Comparison of ENCODE assay signal across 8 cellular contexts in the genomic region with DNA sequence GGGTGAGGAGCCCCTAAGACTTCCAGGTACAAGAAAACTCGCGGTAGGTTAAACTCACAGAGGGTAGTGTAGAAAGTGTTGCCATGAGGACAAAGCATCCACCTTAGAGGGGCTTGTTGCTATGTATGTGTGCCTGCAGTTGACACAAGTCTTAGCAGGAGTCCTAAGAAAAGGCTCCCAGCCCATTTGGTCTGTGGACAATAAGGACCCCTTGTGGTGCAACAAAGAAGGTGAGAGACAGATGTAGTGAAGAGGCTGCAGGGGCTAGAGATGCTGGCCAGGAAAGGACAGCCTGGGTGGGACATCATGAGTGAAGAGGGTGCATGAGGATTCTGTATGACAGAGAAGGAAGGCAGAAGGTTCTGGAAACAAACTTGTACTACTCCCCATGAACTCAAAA. TPM values are rescaled to one million over a fixed set of nuclear protein-coding genes. Genes with fewer than 3 reads are reported as not detected.
A peak's percentile ranks its signal among the peaks of the same experiment; 100 is the strongest.
DNase-seq lines count a peak whose midpoint lies in the region; ATAC-seq, FAIRE-seq and TF ChIP-seq lines count a peak whose summit lies in the region.

No MANE protein-coding gene starts in this region.

- H4K20me1 ChIP-seq in MM.1S (ENCODE audit: insufficient read depth, low read length): no peaks in the 10 kb centered on the region

- H3K79me2 ChIP-seq in MM.1S (ENCODE audit: low read length): no peaks in the 10 kb centered on the region

- no peaks in the 10 kb centered on the region for H3K9me2 ChIP-seq in MM.1S (replicated peaks; ENCODE audit: insufficient read depth, low read length)

- H3K27ac ChIP-seq in MM.1S (ENCODE audit: low read length): no peak overlapping the region
- H3K27ac ChIP-seq in uterus: no peak overlapping the region
- H3K27ac ChIP-seq in thyroid gland: no peak overlapping the region

- no peak for ATAC-seq in GM18511 (IDR thresholded peaks at IDR 0.05; ENCODE audit: unreplicated experiment)

- H3K4me1 Mint-ChIP-seq in activated T-helper 2 cell treated with anti-CD3 and anti-CD28 coated beads, Interferon-gamma antibody, Interleukin-2, Interleukin-4, amounts not matched to agents 10 μg/mL and 5 μg/mL and 100 μg/mL, durations not matched to agents 14 hours and 24 hours and 36 hours (ENCODE audit: low read depth): peaks cover 48% of the 10 kb centered on the region

- H3K4me1 ChIP-seq in MM.1S (ENCODE audit: low read length) (peaks cover 41% of the 10 kb centered on the region), uterus (no peaks in the 10 kb centered on the region), thyroid gland (no peaks in the 10 kb centered on the region)

- no peaks in the 10 kb centered on the region for H3K36me3 ChIP-seq in MM.1S (replicated peaks; ENCODE audit: insufficient read depth, low read length)
- H3K36me3 ChIP-seq in uterus: no peaks in the 10 kb centered on the region
- no peaks in the 10 kb centered on the region for H3K36me3 ChIP-seq in thyroid gland

- H3K36me3 Mint-ChIP-seq in activated T-helper 2 cell treated with anti-CD3 and anti-CD28 coated beads, Interferon-gamma antibody, Interleukin-2, Interleukin-4, amounts not matched to agents 10 μg/mL and 5 μg/mL and 100 μg/mL, durations not matched to agents 14 hours and 24 hours and 36 hours (ENCODE audit: low read depth): peaks cover 16% of the 10 kb centered on the region

- no peak overlapping the region for H3K27ac Mint-ChIP-seq in activated T-helper 2 cell treated with anti-CD3 and anti-CD28 coated beads, Interferon-gamma antibody, Interleukin-2, Interleukin-4, amounts not matched to agents 10 μg/mL and 5 μg/mL and 100 μg/mL, durations not matched to agents 14 hours and 24 hours and 36 hours

- H2AFZ ChIP-seq in MM.1S (ENCODE audit: low read length): no peak overlapping the region

- H3K4me2 ChIP-seq in MM.1S (ENCODE audit: low read depth, low read length): no peak overlapping the region

- DNase-seq in AML-193 (lab: John Stamatoyannopoulos, UW) (peak; percentile 52 to 58), GM18507 (ENCODE audit: extremely low spot score, insufficient read length, low read depth) (no peak), MM.1S (peak; percentile 82), iPS-NIHi11 (ENCODE audit: low spot score) (peak; percentile 45), uterus (no peak), thyroid gland (no peak)
- DNase-seq in activated T-helper 2 cell treated with anti-CD3 and anti-CD28 coated beads, Interferon-gamma antibody, Interleukin-2, Interleukin-4, amounts not matched to agents 10 μg/mL and 5 μg/mL and 100 μg/mL, durations not matched to agents 14 hours and 24 hours and 36 hours (ENCODE audit: low spot score): peak; percentile 47

- no peak overlapping the region for H3K4me3 Mint-ChIP-seq in activated T-helper 2 cell treated with anti-CD3 and anti-CD28 coated beads, Interferon-gamma antibody, Interleukin-2, Interleukin-4, amounts not matched to agents 10 μg/mL and 5 μg/mL and 100 μg/mL, durations not matched to agents 14 hours and 24 hours and 36 hours (ENCODE audit: low read depth)

- TF ChIP-seq CTCF in MM.1S (IDR thresholded peaks at IDR 0.05; ENCODE audit: low read length) (peak; percentile 88), uterus (IDR thresholded peaks at IDR 0.05) (peak in 3 of 4 experiments; percentile 16 to 36 (median 26)), thyroid gland (IDR thresholded peaks at IDR 0.05) (peak in 1 of 6 experiments; percentile 9)

- H3K27me3 ChIP-seq in MM.1S (replicated peaks; ENCODE audit: insufficient read depth, low read length): no peaks in the 10 kb centered on the region
- H3K27me3 ChIP-seq in uterus: no peaks in the 10 kb centered on the region
- H3K27me3 ChIP-seq in thyroid gland: no peaks in the 10 kb centered on the region

- peak; percentile 76 for FAIRE-seq in GM18507 (lab: Jason Lieb, UNC)

- H3F3A ChIP-seq in MM.1S (ENCODE audit: insufficient read depth, low read length): peaks cover 3% of the 10 kb centered on the region

- H3K9me3 ChIP-seq in MM.1S (replicated peaks; ENCODE audit: insufficient read depth, low read length): no peaks in the 10 kb centered on the region
- H3K9me3 ChIP-seq in uterus: peaks cover 0 to 6% of the 10 kb centered on the region in 2 donors
- no peaks in the 10 kb centered on the region for H3K9me3 ChIP-seq in thyroid gland

- H3K27me3 Mint-ChIP-seq in activated T-helper 2 cell treated with anti-CD3 and anti-CD28 coated beads, Interferon-gamma antibody, Interleukin-2, Interleukin-4, amounts not matched to agents 10 μg/mL and 5 μg/mL and 100 μg/mL, durations not matched to agents 14 hours and 24 hours and 36 hours (ENCODE audit: low read depth): peaks cover 3% of the 10 kb centered on the region

- WGBS in thyroid gland, 2 donors: 61% methylated on average over 2 of the region's 2 CpGs

- TF ChIP-seq POLR2A in uterus (IDR thresholded peaks at IDR 0.05) (no peak), thyroid gland (IDR thresholded peaks at IDR 0.05) (no peak)

- H3K9me3 Mint-ChIP-seq in activated T-helper 2 cell treated with anti-CD3 and anti-CD28 coated beads, Interferon-gamma antibody, Interleukin-2, Interleukin-4, amounts not matched to agents 10 μg/mL and 5 μg/mL and 100 μg/mL, durations not matched to agents 14 hours and 24 hours and 36 hours: peaks cover 25% of the 10 kb centered on the region

- H3K9ac ChIP-seq in MM.1S (ENCODE audit: low read length): no peak overlapping the region

- intact Hi-C loops in activated T-helper 2 cell treated with anti-CD3 and anti-CD28 coated beads, Interferon-gamma antibody, Interleukin-2, Interleukin-4, amounts not matched to agents 10 μg/mL and 5 μg/mL and 100 μg/mL, durations not matched to agents 14 hours and 24 hours and 36 hours (cut with micrococcal nuclease): loop anchor here (1.0 to 10.0 kb wide), 5 partner anchors 74 to 334 kb away; partner anchors contain the start of genes DYRK3 and IKBKE
- intact Hi-C loops in uterus (cut with DNase I; ENCODE audit: low total_unique reads): no loop called here
- intact Hi-C loops in thyroid gland (cut with DNase I): loop anchor here (10.0 kb wide), 1 partner anchor 96 kb away; no protein-coding TSS in a partner anchor

- H3K4me3 ChIP-seq in MM.1S (ENCODE audit: low read length) (no peak overlapping the region), uterus (no peak overlapping the region), thyroid gland (replicated peaks in 1 of 3) (no peak overlapping the region)

RNA-seq across cellular contexts. Expression of gene IL10, which starts 36.3 kb away (rescaled TPM):
- 4.2 and 5.8 TPM in 2 replicates for total RNA-seq in activated T-helper 2 cell treated with anti-CD3 and anti-CD28 coated beads, Interferon-gamma antibody, Interleukin-2, Interleukin-4, amounts not matched to agents 10 μg/mL and 5 μg/mL and 100 μg/mL, durations not matched to agents 14 hours and 24 hours and 36 hours
- total RNA-seq in uterus (1 to 10 TPM in 1 of 4 donors, under 1 TPM in 1, not detected in 2; 0.55 to 3.2 TPM), thyroid gland (1 to 10 TPM in 3 of 4 donors, under 1 TPM in 1; 0.34 to 2.3 (median 1.6) TPM)

RNA-seq across cellular contexts. Expression of gene IL19, which starts 38.0 kb away (rescaled TPM):
- not detected in 2 replicates for total RNA-seq in activated T-helper 2 cell treated with anti-CD3 and anti-CD28 coated beads, Interferon-gamma antibody, Interleukin-2, Interleukin-4, amounts not matched to agents 10 μg/mL and 5 μg/mL and 100 μg/mL, durations not matched to agents 14 hours and 24 hours and 36 hours
- total RNA-seq in uterus (under 1 TPM in 1 of 4 donors, not detected in 3; 0.76 TPM), thyroid gland (not detected)

RNA-seq across cellular contexts. Expression of gene IL20, which starts 56.8 kb away (rescaled TPM):
- not detected in 2 replicates for total RNA-seq in activated T-helper 2 cell treated with anti-CD3 and anti-CD28 coated beads, Interferon-gamma antibody, Interleukin-2, Interleukin-4, amounts not matched to agents 10 μg/mL and 5 μg/mL and 100 μg/mL, durations not matched to agents 14 hours and 24 hours and 36 hours
- 10 to 100 TPM in 1 of 4 donors, not detected in 3; 40.6 TPM for total RNA-seq in uterus
- total RNA-seq in thyroid gland: not detected

Comparison
In these comparisons a context has a peak if more than half of its experiments do, and no peak if none do; other contexts are left out.
1. DNase-seq: peak in AML-193 (2 of 2), MM.1S (single experiment), activated T-helper 2 cell treated with anti-CD3 and anti-CD28 coated beads, Interferon-gamma antibody, Interleukin-2, Interleukin-4, amounts not matched to agents 10 μg/mL and 5 μg/mL and 100 μg/mL, durations not matched to agents 14 hours and 24 hours and 36 hours (single experiment) and iPS-NIHi11 (single experiment); none in GM18507 (single experiment), uterus (0 of 2) and thyroid gland (0 of 2).